Comparison of ENCODE assay signal across 2 cellular contexts in genomic region chr2:54638774-54639187, GRCh38.
TF ChIP-seq lines count a peak whose summit lies in the region.

No MANE protein-coding gene starts in this region.

TF ChIP-seq in HepG2, 621 proteins besides CTCF, POLR2A, EP300 and RAD21:
- TF ChIP-seq RBM22 (optimal IDR thresholded peaks at IDR 0.05; ENCODE audit: low read length), result peak; percentile 90
- no peak for TF ChIP-seq GABPB1 (CRISPR knock-in tag; IDR thresholded peaks at IDR 0.05)

TF ChIP-seq in GM12878, 131 proteins besides CTCF, POLR2A, EP300 and RAD21:
- TF ChIP-seq USF1 (IDR thresholded peaks at IDR 0.05; ENCODE audit: borderline replicate concordance, extremely low read length, insufficient read depth, low read depth, low read length) (no peak), HDAC6 (IDR thresholded peaks at IDR 0.05; ENCODE audit: unreplicated experiment) (no peak), MTA2 (IDR thresholded peaks at IDR 0.05; ENCODE audit: low read depth) (no peak), POLR2AphosphoS2 (IDR thresholded peaks at IDR 0.05; ENCODE audit: low read depth, low read length) (no peak)
